ENCODE assay signal across 11 cellular contexts in the genomic region with DNA sequence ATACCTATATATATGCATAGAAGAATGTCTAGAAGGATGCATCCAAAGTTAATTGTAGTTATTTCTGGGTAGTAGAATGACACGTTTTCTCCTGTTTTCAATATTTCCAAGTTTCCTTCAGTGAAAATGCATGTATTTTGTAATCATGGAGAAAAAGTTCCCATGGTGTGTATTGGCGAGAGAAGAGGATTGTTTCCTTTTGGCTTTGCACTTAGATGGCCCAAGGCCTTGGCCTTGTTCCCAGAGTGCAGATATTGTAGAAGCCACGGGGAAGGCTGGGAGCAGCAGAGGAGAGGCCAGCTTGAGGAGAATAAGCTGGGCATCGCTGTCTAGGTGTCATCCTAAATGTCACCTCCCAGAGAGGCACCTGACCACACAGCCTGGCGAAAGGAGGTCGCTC. TPM values are rescaled to one million over a fixed set of nuclear protein-coding genes. Genes with fewer than 3 reads are reported as not detected.
DNase-seq lines count a peak whose midpoint lies in the region; ATAC-seq and TF ChIP-seq lines count a peak whose summit lies in the region.
"Had no signal": no experiment of that assay in that cellular context is flagged by ENCODE, and none has a peak within 500 bp of the region (broad histone marks: within the 10 kb centered on the region; RNA-seq: fewer than 3 reads in every experiment).

No MANE protein-coding gene starts in this region.

- H3K4me3 ChIP-seq in astrocyte of the cerebellum (ENCODE audit: low read depth, low read length) (no peak overlapping the region), stomach (no peak overlapping the region)
- H3K4me3 ChIP-seq: skin epidermis had no signal

- H3K4me1 Mint-ChIP-seq in HFFc6 (ENCODE audit: low read depth): peaks cover 37% of the 10 kb centered on the region

- peak overlapping the region in 4 of 5 donors; percentile 34 to 68 (median 64) for H3K27ac ChIP-seq in stomach

- H3K27me3 Mint-ChIP-seq in HFFc6 (ENCODE audit: insufficient read depth): peaks cover 2% of the 10 kb centered on the region

- in situ Hi-C loops in astrocyte of the cerebellum (cut with HindIII; ENCODE audit: low sequenced_read_pairs): no loop called here

- no peak for TF ChIP-seq EP300 in stomach (IDR thresholded peaks at IDR 0.05)

- no peaks in the 10 kb centered on the region for H3K27me3 ChIP-seq in stomach

- H3K4me3 Mint-ChIP-seq in HFFc6: no peak overlapping the region

- no peak for TF ChIP-seq POLR2A in stomach (IDR thresholded peaks at IDR 0.05)

- peaks cover 12% of the 10 kb centered on the region for H3K9me3 Mint-ChIP-seq in HFFc6

- peaks cover 22% of the 10 kb centered on the region for H3K36me3 Mint-ChIP-seq in HFFc6 (ENCODE audit: low read depth)

- WGBS in stomach, 5 donors: 30 to 44% (median 40%) methylated on average over 6 of the region's 6 CpGs

- peaks cover 26 to 78% (median 49%) of the 10 kb centered on the region in 4 donors for H3K4me1 ChIP-seq in stomach

- ATAC-seq in GM21423 (IDR thresholded peaks at IDR 0.05; ENCODE audit: unreplicated experiment): no peak

- H3K9me3 ChIP-seq in stomach: no peaks in the 10 kb centered on the region

- peak overlapping the region; percentile 50 for H3K27ac Mint-ChIP-seq in HFFc6

- TF ChIP-seq CTCF in HFFc6 (IDR thresholded peaks at IDR 0.05) (no peak), astrocyte of the cerebellum (IDR thresholded peaks at IDR 0.05; ENCODE audit: low read depth, low read length, missing control alignments) (no peak), stomach (IDR thresholded peaks at IDR 0.05) (no peak)

- peaks cover 0 to 23% (median 12%) of the 10 kb centered on the region in 4 donors for H3K36me3 ChIP-seq in stomach

- intact Hi-C loops in stomach (cut with DNase I; ENCODE audit: low total_unique reads): no loop called here

- DNase-seq in HFFc6: peak; percentile 65
- DNase-seq in astrocyte of the cerebellum (ENCODE audit: low read depth): peak; percentile 83
- peak; percentile 50 for DNase-seq in inferior parietal cortex (ENCODE audit: extremely low spot score)
- DNase-seq in stomach: peak; percentile 79
- no peak for DNase-seq in NOMO-1 treated with DMSO at 0.1 percent for 48 hours (lab: John Stamatoyannopoulos, UW; ENCODE audit: unreplicated experiment)
- DNase-seq in NCI-H510A treated with DMSO at 0.1 percent for 48 hours (lab: John Stamatoyannopoulos, UW): no peak
- no peak for DNase-seq in activated CD4-positive, alpha-beta T cell treated with anti-CD3 and anti-CD28 coated beads, Interleukin-2, amount 50 U/mL, for 1 hour
- DNase-seq: activated CD4-positive, alpha-beta T cell treated with anti-CD3 and anti-CD28 coated beads for 4 hours; NCI-H526 treated with DMSO at 0.1 percent for 48 hours had no signal

RNA-seq across cellular contexts. Expression of gene IRF1, which starts 44.0 kb away (rescaled TPM):
- total RNA-seq in HFFc6 (2021; fragmentation: NEBNext Ultra II Directional; extraction: Animal tissue kit (Norgen Biotek cat#: 25700)): 10 to 100 TPM in 5 of 6 experiments, 1 to 10 TPM in 1; 9.8 to 19.7 (median 17.3) TPM
- total RNA-seq in stomach: 100 to 1,000 TPM in 2 of 5 donors, 10 to 100 TPM in 3; 18.0 to 256 (median 91.5) TPM
- 10 to 100 TPM; 17.1 to 80.2 (median 49.1) TPM for polyA plus RNA-seq in stomach

Comparison
In these comparisons a context has a peak if more than half of its experiments do, and no peak if none do; other contexts are left out.
1. DNase-seq: peak in HFFc6 (single experiment), astrocyte of the cerebellum (single experiment), inferior parietal cortex (single experiment) and stomach (single experiment); none in NOMO-1 treated with DMSO at 0.1 percent for 48 hours (single experiment), NCI-H510A treated with DMSO at 0.1 percent for 48 hours (single experiment) and activated CD4-positive, alpha-beta T cell treated with anti-CD3 and anti-CD28 coated beads, Interleukin-2, amount 50 U/mL, for 1 hour (single experiment).